Comparison of ENCODE assay signal across 9 cellular contexts in the genomic region with DNA sequence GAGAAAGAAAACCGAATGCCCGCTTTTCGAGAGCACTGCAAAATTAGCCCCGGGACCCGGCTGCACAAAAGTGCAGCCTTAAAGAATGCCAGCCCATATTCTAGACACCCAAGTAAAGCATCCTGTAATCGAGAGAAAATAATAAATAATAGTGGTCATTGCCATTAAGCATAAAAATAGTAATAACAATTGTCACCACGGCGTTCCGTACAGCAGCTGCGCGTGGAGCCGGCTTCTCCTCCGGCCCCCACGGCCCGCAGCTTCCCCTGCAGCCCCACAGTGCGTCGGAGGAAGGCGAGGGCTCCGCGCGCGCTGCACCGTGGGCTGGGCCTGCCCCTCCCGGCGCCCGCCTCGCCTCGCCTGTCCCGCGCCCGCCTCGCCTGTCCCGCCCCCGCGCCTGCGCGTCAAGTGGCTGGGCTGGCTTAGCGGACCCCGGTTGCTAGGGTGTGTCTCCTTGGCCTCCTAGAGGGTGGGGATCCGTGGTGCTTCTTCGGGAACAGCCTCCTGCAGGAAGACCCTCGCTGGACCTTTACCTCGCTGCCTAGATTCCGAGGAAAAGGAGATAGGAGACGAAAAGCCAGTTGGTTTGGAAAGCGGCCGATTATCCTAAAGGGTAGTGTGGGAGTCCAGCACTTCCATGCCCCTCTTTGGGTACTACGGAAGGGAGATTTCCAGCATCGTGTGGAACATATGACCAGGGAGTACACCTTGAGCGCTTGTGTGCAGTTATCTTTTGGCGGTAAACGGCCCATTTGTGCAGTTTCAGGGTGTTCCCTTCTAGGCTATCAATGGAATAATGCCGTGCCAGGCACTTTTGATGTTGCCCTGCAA. TPM values are rescaled to one million over a fixed set of nuclear protein-coding genes. Genes with fewer than 3 reads are reported as not detected.
DNase-seq lines count a peak whose midpoint lies in the region; ATAC-seq and TF ChIP-seq lines count a peak whose summit lies in the region.
"Had no signal": no experiment of that assay in that cellular context is flagged by ENCODE, and none has a peak within 500 bp of the region (broad histone marks: within the 10 kb centered on the region; RNA-seq: fewer than 3 reads in every experiment).

Gene LRRC63, plus strand, starts transcription at position 408 of the 831 bp plus-strand sequence. CDS start 1,107 bp downstream, outside the sequence.

- WGBS in lung, 2 donors: 1 to 3% methylated on average over 51 to 53 of the region's 53 CpGs

- intact Hi-C loops in A673 (cut with micrococcal nuclease; ENCODE audit: unreplicated experiment): no loop called here

- TF ChIP-seq CTCF in A673 (conservative IDR thresholded peaks at IDR 0.05; ENCODE audit: low read depth, low read length) (no peak), lung (IDR thresholded peaks at IDR 0.05; ENCODE audit: control extremely low read depth, extremely low read depth) (no peak)

- DNase-seq in A673 (ENCODE audit: low spot score): peak; percentile 95
- peak; percentile 18 for DNase-seq in NCI-H226
- peak; percentile 66 to 72 for DNase-seq in activated CD4-positive, alpha-beta T cell treated with anti-CD3 and anti-CD28 coated beads, Interleukin-2, amount 50 U/mL, for 4 hours
- DNase-seq in ecto neural progenitor cell (ENCODE audit: low spot score): peak; percentile 85
- peak; percentile 76 for DNase-seq in lung (ENCODE audit: low spot score)
- peak; percentile 67 to 70 (median 68) for DNase-seq in stimulated activated CD4-positive, alpha-beta T cell treated with anti-CD3 and anti-CD28 coated beads, TNF-alpha, amount 100 ng/mL, for 4 hours (ENCODE audit: low read depth in 3 of 3)

- POLR2A ChIA-PET in A673 (lab: Charles Lee; ENCODE audit: low non-redundant PET): no interaction called here

- BruUV-seq in A673 (replicated peaks; lab: Mats Ljungman, UMichigan): TSS peak; percentile 67

- H3K9me3 ChIP-seq in A673 (ENCODE audit: low read depth, low read length, poor library complexity, severe bottlenecking) (no peaks in the 10 kb centered on the region), lung (ENCODE audit: control insufficient read depth in 2 of 2, insufficient read depth in 1 of 2, low read length in 1 of 2) (no peaks in the 10 kb centered on the region)

- H3K4me3 ChIP-seq in A673 (ENCODE audit: low read depth, low read length, poor library complexity, severe bottlenecking): peak within 1 kb of the TSS; percentile 49
- peak within 1 kb of the TSS; percentile 34 for H3K4me3 ChIP-seq in lung

- H3K27ac ChIP-seq in A673 (ENCODE audit: low read depth, low read length, poor library complexity, severe bottlenecking): peak within 1 kb of the TSS; percentile 34
- no peak within 1 kb of the TSS for H3K27ac ChIP-seq in lung (ENCODE audit: low read depth in 1 of 2, low read length in 1 of 2)

- H3K27me3 ChIP-seq in A673 (replicated peaks; ENCODE audit: insufficient read depth, low read depth, low read length, poor library complexity) (no peaks in the 10 kb centered on the region), lung (ENCODE audit: control insufficient read depth, insufficient read depth) (no peaks in the 10 kb centered on the region)

- H3K36me3 ChIP-seq in A673 (ENCODE audit: insufficient read depth, low read length, poor library complexity, severe bottlenecking): no peaks in the 10 kb centered on the region
- H3K36me3 ChIP-seq in lung (ENCODE audit: control insufficient read depth in 2 of 2, insufficient read depth in 2 of 2, low read length in 2 of 2): no peaks in the 10 kb centered on the region

- CTCF ChIA-PET in A673 (lab: Charles Lee): no interaction called here

- ATAC-seq in GM18511 (IDR thresholded peaks at IDR 0.05; ENCODE audit: unreplicated experiment): peak; percentile 91
- ATAC-seq in HG02973 (IDR thresholded peaks at IDR 0.05; ENCODE audit: unreplicated experiment): peak; percentile 92
- peak; percentile 98 for ATAC-seq in lung (ENCODE audit: insufficient read depth, low FRiP score)
- ATAC-seq: HCT116 had no signal

- peaks cover 16% of the 10 kb centered on the region for H3K4me1 ChIP-seq in A673 (ENCODE audit: insufficient read depth, low read length, poor library complexity, severe bottlenecking)
- H3K4me1 ChIP-seq in lung (ENCODE audit: control insufficient read depth in 2 of 2, insufficient read depth in 2 of 2, low read length in 2 of 2): no peaks in the 10 kb centered on the region

RNA-seq across cellular contexts. Expression of gene LRRC63, which starts in this region (rescaled TPM):
- total RNA-seq in A673 (2021): 0.74 and 0.82 TPM in 2 replicates
- total RNA-seq in lung: 1 to 10 TPM in 1 of 2 donors, under 1 TPM in 1; 0.83 to 1.1 TPM
- under 1 TPM; 0.13 to 0.18 TPM for polyA plus RNA-seq in lung

Comparison
In these comparisons a context has a peak if more than half of its experiments do, and no peak if none do; other contexts are left out.
1. Peak in DNase-seq, H3K4me3 ChIP-seq and H3K27ac ChIP-seq in A673; RNA of the gene not detected or under 1 TPM.
2. DNase-seq: peak in every context shown above with its lines; median percentile 95 in A673; 85 in ecto neural progenitor cell; 76 in lung; 69 in activated CD4-positive, alpha-beta T cell treated with anti-CD3 and anti-CD28 coated beads, Interleukin-2, amount 50 U/mL, for 4 hours; 68 in stimulated activated CD4-positive, alpha-beta T cell treated with anti-CD3 and anti-CD28 coated beads, TNF-alpha, amount 100 ng/mL, for 4 hours; 18 in NCI-H226.